Comparison of ENCODE assay signal across 1 cellular context in the genomic region with DNA sequence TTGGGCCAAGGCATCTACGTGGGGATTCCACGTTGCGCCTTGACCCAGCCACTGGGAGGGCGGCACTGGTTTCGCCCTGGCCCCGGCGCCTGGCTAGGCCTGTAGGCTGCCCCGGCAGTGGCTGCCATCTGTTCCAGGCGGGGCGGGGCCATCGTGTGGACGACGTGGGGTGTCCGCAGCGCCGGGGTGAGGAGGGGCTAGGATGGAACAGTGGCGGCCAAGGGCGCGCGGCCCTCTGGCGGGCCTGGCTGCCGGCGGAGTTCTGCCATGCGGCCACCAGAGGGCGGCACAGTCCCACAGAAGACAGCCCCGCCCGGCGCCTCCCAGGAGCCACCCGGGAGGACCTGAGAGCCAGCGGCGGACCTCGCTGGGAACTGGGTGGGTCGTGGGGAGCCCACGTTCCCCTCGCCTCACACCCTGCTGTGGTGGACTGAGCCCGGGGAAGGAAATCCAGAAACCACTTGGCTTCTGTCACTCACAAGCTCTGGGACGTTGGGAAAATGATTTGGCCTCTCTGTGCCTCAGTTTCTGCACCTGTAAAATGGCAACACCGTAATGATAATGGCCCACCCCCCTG.
A peak's percentile ranks its signal among the peaks of the same experiment; 100 is the strongest.
TF ChIP-seq lines count a peak whose summit lies in the region.

No MANE protein-coding gene starts in this region.

TF ChIP-seq in HepG2, 621 proteins besides CTCF, POLR2A, EP300 and RAD21 (continued from another document and continues in another):
- TF ChIP-seq SATB2 (CRISPR knock-in tag; IDR thresholded peaks at IDR 0.05) = no peak
- peak; percentile 87 for TF ChIP-seq ZNF800 (CRISPR knock-in tag; IDR thresholded peaks at IDR 0.05)
- TF ChIP-seq, protein P1, sequence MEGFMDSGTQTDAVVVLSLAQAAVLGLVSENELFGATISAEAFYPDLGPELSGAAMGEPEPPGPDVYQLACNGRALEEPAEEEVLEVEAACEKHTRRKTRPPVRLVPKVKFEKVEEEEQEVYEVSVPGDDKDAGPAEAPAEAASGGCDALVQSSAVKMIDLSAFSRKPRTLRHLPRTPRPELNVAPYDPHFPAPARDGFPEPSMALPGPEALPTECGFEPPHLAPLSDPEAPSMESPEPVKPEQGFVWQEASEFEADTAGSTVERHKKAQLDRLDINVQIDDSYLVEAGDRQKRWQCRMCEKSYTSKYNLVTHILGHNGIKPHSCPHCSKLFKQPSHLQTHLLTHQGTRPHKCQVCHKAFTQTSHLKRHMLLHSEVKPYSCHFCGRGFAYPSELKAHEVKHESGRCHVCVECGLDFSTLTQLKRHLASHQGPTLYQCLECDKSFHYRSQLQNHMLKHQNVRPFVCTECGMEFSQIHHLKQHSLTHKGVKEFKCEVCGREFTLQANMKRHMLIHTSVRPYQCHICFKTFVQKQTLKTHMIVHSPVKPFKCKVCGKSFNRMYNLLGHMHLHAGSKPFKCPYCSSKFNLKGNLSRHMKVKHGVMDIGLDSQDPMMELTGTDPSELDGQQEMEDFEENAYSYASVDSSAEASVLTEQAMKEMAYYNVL (CRISPR knock-in tag; IDR thresholded peaks at IDR 0.05; ENCODE audit: borderline replicate concordance) = no peak
- 0 out of 2 replicates have a peak, but pooled peaks have one; percentile 56 for TF ChIP-seq ZNF430 (CRISPR knock-in tag; IDR thresholded peaks at IDR 0.05)
- TF ChIP-seq ZNF576 (CRISPR knock-in tag; IDR thresholded peaks at IDR 0.05) = no peak
- TF ChIP-seq ZNF713 (CRISPR knock-in tag; IDR thresholded peaks at IDR 0.05) = peak; percentile 68; the same call in 1 of the 2 replicates
- TF ChIP-seq, protein P2, sequence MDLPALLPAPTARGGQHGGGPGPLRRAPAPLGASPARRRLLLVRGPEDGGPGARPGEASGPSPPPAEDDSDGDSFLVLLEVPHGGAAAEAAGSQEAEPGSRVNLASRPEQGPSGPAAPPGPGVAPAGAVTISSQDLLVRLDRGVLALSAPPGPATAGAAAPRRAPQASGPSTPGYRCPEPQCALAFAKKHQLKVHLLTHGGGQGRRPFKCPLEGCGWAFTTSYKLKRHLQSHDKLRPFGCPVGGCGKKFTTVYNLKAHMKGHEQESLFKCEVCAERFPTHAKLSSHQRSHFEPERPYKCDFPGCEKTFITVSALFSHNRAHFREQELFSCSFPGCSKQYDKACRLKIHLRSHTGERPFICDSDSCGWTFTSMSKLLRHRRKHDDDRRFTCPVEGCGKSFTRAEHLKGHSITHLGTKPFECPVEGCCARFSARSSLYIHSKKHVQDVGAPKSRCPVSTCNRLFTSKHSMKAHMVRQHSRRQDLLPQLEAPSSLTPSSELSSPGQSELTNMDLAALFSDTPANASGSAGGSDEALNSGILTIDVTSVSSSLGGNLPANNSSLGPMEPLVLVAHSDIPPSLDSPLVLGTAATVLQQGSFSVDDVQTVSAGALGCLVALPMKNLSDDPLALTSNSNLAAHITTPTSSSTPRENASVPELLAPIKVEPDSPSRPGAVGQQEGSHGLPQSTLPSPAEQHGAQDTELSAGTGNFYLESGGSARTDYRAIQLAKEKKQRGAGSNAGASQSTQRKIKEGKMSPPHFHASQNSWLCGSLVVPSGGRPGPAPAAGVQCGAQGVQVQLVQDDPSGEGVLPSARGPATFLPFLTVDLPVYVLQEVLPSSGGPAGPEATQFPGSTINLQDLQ (CRISPR knock-in tag; IDR thresholded peaks at IDR 0.05) = no peak
- TF ChIP-seq TCF7 (IDR thresholded peaks at IDR 0.05; ENCODE audit: low read depth) = no peak
- TF ChIP-seq RNF2 (conservative IDR thresholded peaks at IDR 0.05; ENCODE audit: low read depth) = 0 out of 2 replicates have a peak, but pooled peaks have one; percentile 27
- TF ChIP-seq HDAC2 (CRISPR knock-in tag; IDR thresholded peaks at IDR 0.05) = no peak
- TF ChIP-seq ZNF776 (CRISPR knock-in tag; IDR thresholded peaks at IDR 0.05) = no peak
- peak; percentile 51; the same call in 1 of the 2 replicates for TF ChIP-seq PATZ1 (CRISPR knock-in tag; IDR thresholded peaks at IDR 0.05)
- TF ChIP-seq YY1 (IDR thresholded peaks at IDR 0.05; ENCODE audit: insufficient read depth, insufficient replicate concordance, low read depth, low read length) = peak; percentile 32
- 0 out of 2 replicates have a peak, but pooled peaks have one; percentile 41 for TF ChIP-seq CHCHD3 (CRISPR knock-in tag; IDR thresholded peaks at IDR 0.05)
- 0 out of 2 replicates have a peak, but pooled peaks have one; percentile 24 for TF ChIP-seq KLF6 (CRISPR knock-in tag; IDR thresholded peaks at IDR 0.05)
- no peak for TF ChIP-seq ZNF234 (CRISPR knock-in tag; conservative IDR thresholded peaks at IDR 0.05)
- TF ChIP-seq HNRNPH1 (optimal IDR thresholded peaks at IDR 0.05; ENCODE audit: low read depth, low read length) = no peak
- no peak for TF ChIP-seq ZSCAN12 (CRISPR knock-in tag; IDR thresholded peaks at IDR 0.05)
- peak; percentile 57; the same call in 1 of the 2 replicates for TF ChIP-seq ZNF605 (CRISPR knock-in tag; IDR thresholded peaks at IDR 0.05)
- TF ChIP-seq E2F5 (CRISPR knock-in tag; conservative IDR thresholded peaks at IDR 0.05) = no peak
- no peak for TF ChIP-seq HNF4A (CRISPR knock-in tag; IDR thresholded peaks at IDR 0.05)
- TF ChIP-seq CBX1 (IDR thresholded peaks at IDR 0.05; ENCODE audit: low read depth) = peak; percentile 62
- TF ChIP-seq TGIF2 (CRISPR knock-in tag; IDR thresholded peaks at IDR 0.05) = no peak
- no peak for TF ChIP-seq CBX5 (CRISPR knock-in tag; IDR thresholded peaks at IDR 0.05; ENCODE audit: borderline replicate concordance)
- TF ChIP-seq ARNT2 (CRISPR knock-in tag; IDR thresholded peaks at IDR 0.05; ENCODE audit: low read depth) = 0 out of 2 replicates have a peak, but pooled peaks have one; percentile 63
- TF ChIP-seq, protein P3, sequence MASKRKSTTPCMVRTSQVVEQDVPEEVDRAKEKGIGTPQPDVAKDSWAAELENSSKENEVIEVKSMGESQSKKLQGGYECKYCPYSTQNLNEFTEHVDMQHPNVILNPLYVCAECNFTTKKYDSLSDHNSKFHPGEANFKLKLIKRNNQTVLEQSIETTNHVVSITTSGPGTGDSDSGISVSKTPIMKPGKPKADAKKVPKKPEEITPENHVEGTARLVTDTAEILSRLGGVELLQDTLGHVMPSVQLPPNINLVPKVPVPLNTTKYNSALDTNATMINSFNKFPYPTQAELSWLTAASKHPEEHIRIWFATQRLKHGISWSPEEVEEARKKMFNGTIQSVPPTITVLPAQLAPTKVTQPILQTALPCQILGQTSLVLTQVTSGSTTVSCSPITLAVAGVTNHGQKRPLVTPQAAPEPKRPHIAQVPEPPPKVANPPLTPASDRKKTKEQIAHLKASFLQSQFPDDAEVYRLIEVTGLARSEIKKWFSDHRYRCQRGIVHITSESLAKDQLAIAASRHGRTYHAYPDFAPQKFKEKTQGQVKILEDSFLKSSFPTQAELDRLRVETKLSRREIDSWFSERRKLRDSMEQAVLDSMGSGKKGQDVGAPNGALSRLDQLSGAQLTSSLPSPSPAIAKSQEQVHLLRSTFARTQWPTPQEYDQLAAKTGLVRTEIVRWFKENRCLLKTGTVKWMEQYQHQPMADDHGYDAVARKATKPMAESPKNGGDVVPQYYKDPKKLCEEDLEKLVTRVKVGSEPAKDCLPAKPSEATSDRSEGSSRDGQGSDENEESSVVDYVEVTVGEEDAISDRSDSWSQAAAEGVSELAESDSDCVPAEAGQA (IDR thresholded peaks at IDR 0.05; ENCODE audit: low read depth) = no peak
- TF ChIP-seq, protein P3 (CRISPR knock-in tag; IDR thresholded peaks at IDR 0.05; ENCODE audit: borderline replicate concordance) = no peak
- TF ChIP-seq IKZF1 (IDR thresholded peaks at IDR 0.05) = no peak
- 0 out of 2 replicates have a peak, but pooled peaks have one; percentile 38 for TF ChIP-seq FOXC1 (CRISPR knock-in tag; IDR thresholded peaks at IDR 0.05; ENCODE audit: borderline replicate concordance)
- 0 out of 2 replicates have a peak, but pooled peaks have one; percentile 45 for TF ChIP-seq ZHX1 (CRISPR knock-in tag; IDR thresholded peaks at IDR 0.05; ENCODE audit: low read depth)
- TF ChIP-seq ZNF343 (CRISPR knock-in tag; IDR thresholded peaks at IDR 0.05) = no peak
- no peak for TF ChIP-seq ZNF569 (CRISPR knock-in tag; IDR thresholded peaks at IDR 0.05; ENCODE audit: borderline replicate concordance)
